8 cellular contexts compared by ENCODE assay signal in the genomic region with DNA sequence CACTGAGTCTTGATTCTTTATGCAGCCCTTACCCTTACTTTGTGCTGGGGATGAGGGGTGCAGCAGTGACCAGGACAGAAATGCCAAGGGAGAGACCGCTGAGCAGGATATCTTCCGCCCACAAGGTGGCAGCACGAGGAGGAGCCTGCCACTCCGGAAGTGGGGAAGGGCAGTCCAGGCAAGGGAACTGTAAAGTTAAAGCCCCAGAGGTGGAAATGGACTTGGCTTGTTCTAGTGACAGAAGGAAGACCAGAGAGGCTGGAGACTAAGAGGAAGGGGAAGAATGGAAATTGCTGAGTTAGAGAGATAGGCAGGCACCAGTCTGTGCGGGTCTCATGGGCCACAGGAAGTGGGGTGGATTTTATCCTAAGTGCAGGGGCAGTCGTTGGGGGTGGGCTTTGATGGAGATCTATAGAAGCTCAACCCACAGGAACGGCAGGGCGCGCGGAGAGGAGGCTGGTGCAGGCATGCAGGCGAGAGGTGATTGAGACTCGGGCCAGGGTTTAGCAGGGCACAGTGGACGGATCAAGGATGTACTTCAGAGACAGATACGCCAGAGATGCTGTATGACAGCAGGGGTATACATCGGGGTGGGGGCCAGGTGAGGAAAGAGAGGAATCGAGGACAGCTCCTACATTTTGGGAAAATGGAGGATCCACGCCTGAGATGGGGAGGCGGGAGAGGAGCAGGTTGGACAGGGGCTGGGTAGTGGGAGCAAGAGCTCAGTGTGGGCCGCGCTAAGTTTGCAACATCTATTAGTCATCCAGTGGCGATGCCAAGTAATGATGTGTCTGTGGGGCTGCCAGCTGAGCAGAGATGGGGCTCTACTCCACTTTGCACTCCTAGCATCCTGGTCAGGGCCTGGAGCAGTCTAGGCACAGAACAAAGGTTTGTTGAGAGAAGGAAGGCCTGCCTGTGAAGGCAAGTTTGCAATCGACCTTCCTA. TPM values are rescaled to one million over a fixed set of nuclear protein-coding genes. Genes with fewer than 3 reads are reported as not detected.
DNase-seq lines count a peak whose midpoint lies in the region; ATAC-seq and TF ChIP-seq lines count a peak whose summit lies in the region.

No MANE protein-coding gene starts in this region.

- H3K4me1 Mint-ChIP-seq in endothelial cell (ENCODE audit: unreplicated experiment) = peaks cover 32% of the 10 kb centered on the region
- peaks cover 60% of the 10 kb centered on the region for H3K4me1 Mint-ChIP-seq in stimulated activated naive CD8-positive, alpha-beta T cell treated with anti-CD3 and anti-CD28 coated beads, Interleukin-15, amount 100 ng/mL, for 72 hours

- peak overlapping the region; percentile 58 for H3K27ac Mint-ChIP-seq in endothelial cell (ENCODE audit: unreplicated experiment)
- H3K27ac Mint-ChIP-seq in stimulated activated naive CD8-positive, alpha-beta T cell treated with anti-CD3 and anti-CD28 coated beads, Interleukin-15, amount 100 ng/mL, for 72 hours = peak overlapping the region; percentile 67 to 75

- H3K4me3 Mint-ChIP-seq in endothelial cell (ENCODE audit: unreplicated experiment) = peak overlapping the region; percentile 31
- peak overlapping the region; percentile 75 to 79 for H3K4me3 Mint-ChIP-seq in stimulated activated naive CD8-positive, alpha-beta T cell treated with anti-CD3 and anti-CD28 coated beads, Interleukin-15, amount 100 ng/mL, for 72 hours

- H3K9me3 Mint-ChIP-seq in endothelial cell (ENCODE audit: unreplicated experiment) = no peaks in the 10 kb centered on the region
- no peaks in the 10 kb centered on the region for H3K9me3 Mint-ChIP-seq in stimulated activated naive CD8-positive, alpha-beta T cell treated with anti-CD3 and anti-CD28 coated beads, Interleukin-15, amount 100 ng/mL, for 72 hours

- peaks cover 12% of the 10 kb centered on the region for H3K36me3 Mint-ChIP-seq in endothelial cell (ENCODE audit: low read depth, unreplicated experiment)

- peak; percentile 74 for TF ChIP-seq CTCF in endothelial cell (IDR thresholded peaks at IDR 0.05; ENCODE audit: unreplicated experiment)

- H3K27me3 Mint-ChIP-seq in endothelial cell (ENCODE audit: unreplicated experiment) = peaks cover 21% of the 10 kb centered on the region
- H3K27me3 Mint-ChIP-seq in stimulated activated naive CD8-positive, alpha-beta T cell treated with anti-CD3 and anti-CD28 coated beads, Interleukin-15, amount 100 ng/mL, for 72 hours = peaks cover 6% of the 10 kb centered on the region

- DNase-seq in DMS153 (lab: John Stamatoyannopoulos, UW) (peak; percentile 65), HT1080 (ENCODE audit: low read depth) (peak; percentile 87), NOMO-1 treated with dmso at 0.1 percent for 144 hours (lab: John Stamatoyannopoulos, UW; ENCODE audit: unreplicated experiment) (peak; percentile 89), endothelial cell (ENCODE audit: low spot score) (peak; percentile 85), midbrain (lab: John Stamatoyannopoulos, UW) (peak; percentile 84)
- peak; percentile 88 for DNase-seq in activated CD8-positive, alpha-beta memory T cell treated with anti-CD3 and anti-CD28 coated beads for 24 hours
- DNase-seq in stimulated activated naive CD8-positive, alpha-beta T cell treated with anti-CD3 and anti-CD28 coated beads, Interleukin-15, amount 100 ng/mL, for 72 hours = peak; percentile 63 to 78

- ATAC-seq in stimulated activated naive CD8-positive, alpha-beta T cell treated with anti-CD3 and anti-CD28 coated beads, Interleukin-15, amount 100 ng/mL, for 72 hours = peak; percentile 56
- ATAC-seq in GM18861 (IDR thresholded peaks at IDR 0.05; ENCODE audit: unreplicated experiment) = no peak

RNA-seq across cellular contexts. Expression of a gene that starts 3.3 kb away (rescaled TPM):
- 42.6 and 51.5 TPM in 2 replicates for total RNA-seq in HT1080 (2014; rRNA removed; shearing (Covaris generic))
- 47.7 and 55.9 TPM in 2 replicates for polyA plus RNA-seq in HT1080 (2015; cell fraction: cytosol; rRNA removed)
- polyA plus RNA-seq in HT1080 (2015; cell fraction: nucleus; rRNA removed) = 65.4 and 67.2 TPM in 2 replicates
- 92.7 TPM for total RNA-seq in endothelial cell (ENCODE audit: unreplicated experiment)

RNA-seq across cellular contexts. Expression of a gene that starts 26.1 kb away (rescaled TPM):
- total RNA-seq in HT1080 (2014; rRNA removed; shearing (Covaris generic)) = 26.5 and 27.6 TPM in 2 replicates
- 16.5 and 19.1 TPM in 2 replicates for polyA plus RNA-seq in HT1080 (2015; cell fraction: cytosol; rRNA removed)
- 62.5 and 64.1 TPM in 2 replicates for polyA plus RNA-seq in HT1080 (2015; cell fraction: nucleus; rRNA removed)
- total RNA-seq in endothelial cell (ENCODE audit: unreplicated experiment) = 65.1 TPM

RNA-seq across cellular contexts. Expression of a gene that starts 40.3 kb away (rescaled TPM):
- total RNA-seq in HT1080 (2014; rRNA removed; shearing (Covaris generic)) = 2.2 and 2.9 TPM in 2 replicates
- 10.4 and 11.7 TPM in 2 replicates for polyA plus RNA-seq in HT1080 (2015; cell fraction: cytosol; rRNA removed)
- 40.8 and 46.7 TPM in 2 replicates for polyA plus RNA-seq in HT1080 (2015; cell fraction: nucleus; rRNA removed)
- 7.3 TPM for total RNA-seq in endothelial cell (ENCODE audit: unreplicated experiment)
